In the genomic region with DNA sequence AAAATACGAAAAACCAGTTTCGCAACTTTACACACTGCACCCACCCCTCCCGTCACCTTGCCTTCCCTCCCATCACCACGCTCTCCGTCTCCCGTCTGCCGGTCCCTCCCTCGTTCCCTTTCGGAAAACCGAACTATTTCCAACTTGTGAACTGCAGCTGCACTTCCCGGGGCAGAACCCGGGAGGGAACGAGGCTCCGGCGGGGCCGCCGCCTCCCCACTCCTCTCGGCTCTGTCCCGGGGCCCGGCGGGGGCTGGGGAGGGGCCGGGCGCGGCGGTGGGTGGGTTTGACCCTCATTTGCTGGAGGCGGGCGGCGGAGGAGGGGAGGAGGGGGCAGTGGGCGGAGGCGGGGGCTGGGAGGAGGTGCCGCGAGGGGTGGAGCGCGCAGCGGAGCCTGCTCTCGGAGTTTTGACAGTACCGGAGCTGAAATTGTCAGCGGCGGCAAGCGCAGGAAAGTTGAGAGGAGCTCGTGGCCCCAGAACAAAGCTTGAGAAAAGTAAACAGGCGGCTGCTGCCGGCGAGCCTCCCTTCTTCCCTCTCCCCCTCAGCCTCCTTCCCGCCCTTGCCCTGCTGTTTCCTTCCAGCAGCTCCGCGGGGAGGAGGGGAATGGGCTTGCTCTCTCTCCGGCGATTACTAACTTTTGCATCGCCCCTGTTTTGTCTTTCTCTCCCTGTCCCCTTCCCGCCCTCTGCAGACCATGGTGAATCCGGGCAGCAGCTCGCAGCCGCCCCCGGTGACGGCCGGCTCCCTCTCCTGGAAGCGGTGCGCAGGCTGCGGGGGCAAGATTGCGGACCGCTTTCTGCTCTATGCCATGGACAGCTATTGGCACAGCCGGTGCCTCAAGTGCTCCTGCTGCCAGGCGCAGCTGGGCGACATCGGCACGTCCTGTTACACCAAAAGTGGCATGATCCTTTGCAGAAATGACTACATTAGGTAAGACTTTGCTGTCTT, we compare ENCODE assay signal across 8 cellular contexts. TPM values are rescaled to one million over a fixed set of nuclear protein-coding genes. Genes with fewer than 3 reads are reported as not detected.
DNase-seq lines count a peak whose midpoint lies in the region; ATAC-seq, FAIRE-seq and TF ChIP-seq lines count a peak whose summit lies in the region.

No MANE protein-coding gene starts in this region.

- no peaks in the 10 kb centered on the region for H3K4me1 Mint-ChIP-seq in Caco-2 (ENCODE audit: low read depth, unreplicated experiment)

- peak; percentile 81 for FAIRE-seq in keratinocyte (lab: Jason Lieb, UNC)

- peak in 1 of 3 donors; percentile 20 for TF ChIP-seq POLR2A in spleen (IDR thresholded peaks at IDR 0.05)

- H2AFZ ChIP-seq in keratinocyte (ENCODE audit: control insufficient read depth, low read length): peak overlapping the region; percentile 59

- H3K9me1 ChIP-seq in keratinocyte (ENCODE audit: control insufficient read depth, extremely low read depth, insufficient read depth, low read length): no peaks in the 10 kb centered on the region

- peak overlapping the region; percentile 94 for H3K4me3 Mint-ChIP-seq in Caco-2 (ENCODE audit: unreplicated experiment)

- POLR2A ChIA-PET in Caco-2 (lab: Charles Lee): no interaction called here

- TF ChIP-seq CTCF in Caco-2 (IDR thresholded peaks at IDR 0.05; ENCODE audit: insufficient read depth in 1 of 2, low read depth in 1 of 2, low read length in 1 of 2, severe bottlenecking in 1 of 2, unreplicated experiment in 1 of 2) (no peak), WERI-Rb-1 (IDR thresholded peaks at IDR 0.05; ENCODE audit: low read depth, low read length) (0 out of 2 replicates have a peak, but pooled peaks have one; percentile 9), keratinocyte (optimal IDR thresholded peaks at IDR 0.05 in 1 of 3, IDR thresholded peaks at IDR 0.05 in 1 of 3, conservative IDR thresholded peaks at IDR 0.05 in 1 of 3; ENCODE audit: extremely low read depth in 1 of 3, insufficient read depth in 2 of 3, low read length in 3 of 3) (peak; percentile 2 to 24 (median 18)), spleen (IDR thresholded peaks at IDR 0.05 in 8 of 11, conservative IDR thresholded peaks at IDR 0.05 in 3 of 11) (no peak)

- H3K4me1 ChIP-seq in Caco-2 (0 out of 2 replicates have a peak, but pooled peaks cover 4% of the 10 kb centered on the region), keratinocyte (ENCODE audit: control insufficient read depth, extremely low read depth, insufficient read depth, low read length) (peaks cover 41% of the 10 kb centered on the region), spleen (peaks cover 31 to 78% (median 59%) of the 10 kb centered on the region in 6 donors)

- 0 to 1% (median 1%) methylated on average over 57 to 67 of the region's 67 CpGs for WGBS in spleen, 5 donors

- peak overlapping the region; percentile 87 for H3K27ac Mint-ChIP-seq in Caco-2 (ENCODE audit: unreplicated experiment)

- H3K27me3 ChIP-seq in Caco-2 (replicated peaks; ENCODE audit: control insufficient read depth, insufficient read depth, low read length) (no peaks in the 10 kb centered on the region), WERI-Rb-1 (ENCODE audit: insufficient read depth, low read depth, severe bottlenecking) (no peaks in the 10 kb centered on the region), keratinocyte (ENCODE audit: control insufficient read depth, extremely low read depth, insufficient read depth, low read length) (no peaks in the 10 kb centered on the region), spleen (replicated peaks in 1 of 7) (no peaks in the 10 kb centered on the region)

- no peaks in the 10 kb centered on the region for H3K36me3 ChIP-seq in Caco-2 (ENCODE audit: control insufficient read depth, insufficient read depth, low read length)
- peaks cover 37% of the 10 kb centered on the region for H3K36me3 ChIP-seq in WERI-Rb-1
- peaks cover 0 to 5% of the 10 kb centered on the region in 2 experiments for H3K36me3 ChIP-seq in keratinocyte (ENCODE audit: control insufficient read depth in 2 of 2, extremely low read depth in 1 of 2, insufficient read depth in 2 of 2, low read length in 2 of 2)
- H3K36me3 ChIP-seq in spleen: peaks cover 0 to 14% (median 0%) of the 10 kb centered on the region in 6 donors

- no peaks in the 10 kb centered on the region for H3K9me3 Mint-ChIP-seq in Caco-2 (ENCODE audit: unreplicated experiment)

- ATAC-seq in GM21447 (IDR thresholded peaks at IDR 0.05; ENCODE audit: unreplicated experiment) (peak; percentile 19), GM19467 (IDR thresholded peaks at IDR 0.05; ENCODE audit: unreplicated experiment) (no peak)

- DNase-seq in Caco-2 (peak; percentile 77 to 83), NCI-H1105 treated with DMSO at 0.1 percent for 48 hours (lab: John Stamatoyannopoulos, UW) (peak; percentile 83), WERI-Rb-1 (peak; percentile 89), cerebellum (ENCODE audit: low spot score) (peak; percentile 35), keratinocyte (ENCODE audit: low read depth, low spot score) (no peak), spleen (peak; percentile 95)

- peaks cover 60% of the 10 kb centered on the region for H3K36me3 Mint-ChIP-seq in Caco-2 (ENCODE audit: insufficient read depth, unreplicated experiment)

- no TSS peak for BruUV-seq in Caco-2 (replicated peaks; lab: Mats Ljungman, UMichigan)

- H3K4me3 ChIP-seq in Caco-2 (ENCODE audit: low read depth, low read length) (peak overlapping the region; percentile 62), WERI-Rb-1 (ENCODE audit: low read depth, low read length) (peak overlapping the region; percentile 87), keratinocyte (ENCODE audit: control insufficient read depth in 2 of 3, extremely low read depth in 1 of 3, insufficient read depth in 2 of 3, low read depth in 1 of 3, low read length in 3 of 3) (peak overlapping the region; percentile 61 to 87 (median 71)), spleen (peak overlapping the region; percentile 46 to 91 (median 71))

- CTCF ChIA-PET in Caco-2 (lab: Charles Lee): no interaction called here

- peak overlapping the region; percentile 89 for H3K9ac ChIP-seq in keratinocyte (ENCODE audit: control insufficient read depth, extremely low read depth, insufficient read depth, low read length)

- H3K27ac ChIP-seq in WERI-Rb-1 (peak overlapping the region; percentile 92), keratinocyte (ENCODE audit: control insufficient read depth, insufficient read depth, low read length) (peak overlapping the region; percentile 88), spleen (peak overlapping the region; percentile 71 to 98 (median 96))

- peaks cover 7% of the 10 kb centered on the region for H4K20me1 ChIP-seq in keratinocyte (ENCODE audit: control insufficient read depth, extremely low read depth, insufficient read depth, low read length)

- H3K27me3 Mint-ChIP-seq in Caco-2 (ENCODE audit: insufficient read depth, unreplicated experiment): no peaks in the 10 kb centered on the region

- no peaks in the 10 kb centered on the region for H3K9me3 ChIP-seq in Caco-2
- H3K9me3 ChIP-seq in WERI-Rb-1 (ENCODE audit: severe bottlenecking): no peaks in the 10 kb centered on the region
- H3K9me3 ChIP-seq in keratinocyte (ENCODE audit: control insufficient read depth, low read depth, low read length): no peaks in the 10 kb centered on the region
- no peaks in the 10 kb centered on the region for H3K9me3 ChIP-seq in spleen

- dilution Hi-C loops in keratinocyte (cut with MboI; ENCODE audit: extremely low pct_ligation_motif_present, low sequenced_read_pairs): no loop called here

- H3K4me2 ChIP-seq in keratinocyte (ENCODE audit: control insufficient read depth, extremely low read depth, insufficient read depth, low read depth, low read length): peak overlapping the region; percentile 96

- intact Hi-C loops in Caco-2 (cut with micrococcal nuclease; ENCODE audit: unreplicated experiment) (no loop called here), spleen (cut with DNase I; ENCODE audit: low total_unique reads) (no loop called here)

- peaks cover 43% of the 10 kb centered on the region for H3K79me2 ChIP-seq in keratinocyte (ENCODE audit: control insufficient read depth, insufficient read depth, low read length)

RNA-seq across cellular contexts. Expression of gene LMO4, which starts 2.9 kb away (rescaled TPM):
- total RNA-seq in Caco-2 (2022) (50.4 and 53.8 TPM in 2 replicates), cerebellum (47.1 TPM), spleen (10 to 100 TPM; 31.2 to 63.0 (median 45.8) TPM)
- polyA plus RNA-seq in keratinocyte (31.7 to 33.4 TPM (median 33.4 TPM) in 3 replicates), spleen (10 to 100 TPM; 37.1 to 63.8 (median 50.3) TPM)
- polyA plus RNA-seq in keratinocyte (2011; ENCODE audit: low read depth): 15.5 TPM
- polyA plus RNA-seq in keratinocyte (2011; cell fraction: cytosol; rRNA removed): 24.2 and 34.9 TPM in 2 replicates
- polyA plus RNA-seq in keratinocyte (2011; cell fraction: nucleus; rRNA removed): 22.1 and 24.3 TPM in 2 replicates
- 23.5 and 48.9 TPM in 2 replicates for polyA plus RNA-seq in keratinocyte (2012; ENCODE audit: low replicate concordance)
- polyA minus RNA-seq in keratinocyte: 9.5 to 19.7 TPM (median 16.3 TPM) in 3 replicates
- 15.2 TPM for polyA minus RNA-seq in keratinocyte (2011; cell fraction: cytosol; rRNA and poly(A)+ RNA removed)
- polyA minus RNA-seq in keratinocyte (2011; cell fraction: nucleus; rRNA and poly(A)+ RNA removed): 3.1 and 5.0 TPM in 2 replicates

Comparison
In these comparisons a context has a peak if more than half of its experiments do, and no peak if none do; other contexts are left out.
1. CTCF ChIP-seq: peak in WERI-Rb-1 (single experiment) and keratinocyte (3 of 3); none in Caco-2 (0 of 2) and spleen (0 of 11).
2. Peak in every context shown above with its lines, with median percentiles within 50 percentile points of each other: H3K4me3 ChIP-seq and H3K27ac ChIP-seq.